Comparison of ENCODE assay signal across 1 cellular context in genomic region chr7:33760834-33761233, GRCh38.
TF ChIP-seq lines count a peak whose summit lies in the region.

No MANE protein-coding gene starts in this region.

TF ChIP-seq in HEK293, 187 proteins besides CTCF, POLR2A, EP300 and RAD21 (continued from another document):
- no peak for TF ChIP-seq ZBTB44 (tag by site-specific recombination; IDR thresholded peaks at IDR 0.05)
TF ChIP-seq in HEK293: peak in this region for 0.
